In genomic region chr2:53811601-53812000, GRCh38 we compare ENCODE assay signal across 24 cellular contexts. TPM values are rescaled to one million over a fixed set of nuclear protein-coding genes. Genes with fewer than 3 reads are reported as not detected.
DNase-seq lines count a peak whose midpoint lies in the region; ATAC-seq and TF ChIP-seq lines count a peak whose summit lies in the region.
"Had no signal": no experiment of that assay in that cellular context is flagged by ENCODE, and none has a peak within 500 bp of the region (broad histone marks: within the 10 kb centered on the region; RNA-seq: fewer than 3 reads in every experiment).

No MANE protein-coding gene starts in this region.

- TF ChIP-seq POLR2A in heart left ventricle (IDR thresholded peaks at IDR 0.05): no peak

- no peaks in the 10 kb centered on the region for H3K27me3 Mint-ChIP-seq in activated naive CD4-positive, alpha-beta T cell treated with anti-CD3 and anti-CD28 coated beads for 36 hours (ENCODE audit: low read depth)
- H3K27me3 Mint-ChIP-seq: CD4-positive, alpha-beta T cell; CD8-positive, alpha-beta memory T cell had no signal

- TF ChIP-seq CTCF in heart left ventricle (IDR thresholded peaks at IDR 0.05): no peak
- no peak for TF ChIP-seq CTCF in right atrium auricular region (IDR thresholded peaks at IDR 0.05)

- H3K27ac ChIP-seq in heart left ventricle (peak overlapping the region in 7 of 12 donors; percentile 1 to 51 (median 36)), right atrium auricular region (peak overlapping the region in 1 of 2 donors; percentile 57), epithelial cell of prostate (peak overlapping the region; percentile 57)
- H3K27ac ChIP-seq: A549; BLaER1 treated with 17β-estradiol and CSF1 and Interleukin-3, amounts not matched to agents 10 nM and 100 nM; GM23248 had no signal

- ATAC-seq in heart left ventricle: peak in 1 of 4 donors; percentile 43
- no peak for ATAC-seq in HG03159 (IDR thresholded peaks at IDR 0.05; ENCODE audit: unreplicated experiment)
- ATAC-seq: A549, GM12878, HCT116 had no signal

- no peaks in the 10 kb centered on the region for H3K27me3 ChIP-seq in heart left ventricle
- H3K27me3 ChIP-seq in right atrium auricular region: no peaks in the 10 kb centered on the region
- H3K27me3 ChIP-seq: BE2C; BLaER1 treated with 17β-estradiol and CSF1 and Interleukin-3, amounts not matched to agents 10 nM and 100 nM had no signal

- H3K4me3 Mint-ChIP-seq in activated naive CD4-positive, alpha-beta T cell treated with anti-CD3 and anti-CD28 coated beads for 36 hours: no peak overlapping the region
- H3K4me3 Mint-ChIP-seq: CD14-positive monocyte; CD4-positive, alpha-beta T cell; CD8-positive, alpha-beta memory T cell; H9 had no signal

- CTCF ChIA-PET in activated naive CD4-positive, alpha-beta T cell treated with anti-CD3 and anti-CD28 coated beads for 36 hours (lab: Charles Lee): no interaction called here

- H3K9me3 ChIP-seq in heart left ventricle: no peaks in the 10 kb centered on the region
- no peaks in the 10 kb centered on the region for H3K9me3 ChIP-seq in right atrium auricular region
- H3K9me3 ChIP-seq: A549; BE2C; BLaER1 treated with 17β-estradiol and CSF1 and Interleukin-3, amounts not matched to agents 10 nM and 100 nM had no signal

- DNase-seq in activated naive CD4-positive, alpha-beta T cell treated with anti-CD3 and anti-CD28 coated beads for 36 hours: no peak
- DNase-seq in activated naive CD4-positive, alpha-beta T cell treated with Interleukin-2 at 50 U/mL for 16 hours: no peak
- DNase-seq in heart left ventricle (no peak), right atrium auricular region (ENCODE audit: low spot score) (no peak), epithelial cell of prostate (ENCODE audit: low read depth, low spot score) (no peak), NCI-H69 (lab: John Stamatoyannopoulos, UW) (no peak)
- DNase-seq: 8988T; ACHN; AML-193; BE2C; CD4-positive, alpha-beta T cell; CD8-positive, alpha-beta memory T cell; DMS 273 treated with DMSO at 0.1 percent for 48 hours; DMS79; EL; GDM1; GM23248; H9 had no signal

- H3K4me3 ChIP-seq in heart left ventricle: no peak overlapping the region
- no peak overlapping the region for H3K4me3 ChIP-seq in right atrium auricular region
- H3K4me3 ChIP-seq: A549; BLaER1 treated with 17β-estradiol and CSF1 and Interleukin-3, amounts not matched to agents 10 nM and 100 nM; GM12878; GM23248 had no signal

- intact Hi-C loops in activated naive CD4-positive, alpha-beta T cell treated with anti-CD3 and anti-CD28 coated beads for 36 hours (cut with micrococcal nuclease): no loop called here
- intact Hi-C loops in heart left ventricle (cut with DNase I): no loop called here

- H3K36me3 ChIP-seq in heart left ventricle: peaks cover 0 to 100% (median 99%) of the 10 kb centered on the region in 9 donors
- peaks cover 68% of the 10 kb centered on the region for H3K36me3 ChIP-seq in right atrium auricular region
- H3K36me3 ChIP-seq: BE2C had no signal

- peak overlapping the region; percentile 46 for H3K27ac Mint-ChIP-seq in activated naive CD4-positive, alpha-beta T cell treated with anti-CD3 and anti-CD28 coated beads for 36 hours
- H3K27ac Mint-ChIP-seq: CD4-positive, alpha-beta T cell; H9 had no signal

- H3K4me1 ChIP-seq in heart left ventricle (peaks cover 0 to 13% (median 0%) of the 10 kb centered on the region in 12 donors), right atrium auricular region (peaks cover 0 to 15% of the 10 kb centered on the region in 2 donors)
- H3K4me1 ChIP-seq: A549; BE2C; BLaER1 treated with 17β-estradiol and CSF1 and Interleukin-3, amounts not matched to agents 10 nM and 100 nM had no signal

- H3K9me3 Mint-ChIP-seq in activated naive CD4-positive, alpha-beta T cell treated with anti-CD3 and anti-CD28 coated beads for 36 hours: no peaks in the 10 kb centered on the region
- H3K9me3 Mint-ChIP-seq: CD14-positive monocyte; CD4-positive, alpha-beta T cell; CD8-positive, alpha-beta memory T cell; H9 had no signal

- 84 to 87% (median 84%) methylated on average over 3 of the region's 3 CpGs for WGBS in heart left ventricle, 4 donors

- peaks cover 21% of the 10 kb centered on the region for H3K36me3 Mint-ChIP-seq in activated naive CD4-positive, alpha-beta T cell treated with anti-CD3 and anti-CD28 coated beads for 36 hours (ENCODE audit: low read depth)

- H3K4me1 Mint-ChIP-seq in activated naive CD4-positive, alpha-beta T cell treated with anti-CD3 and anti-CD28 coated beads for 36 hours (ENCODE audit: low read depth): no peaks in the 10 kb centered on the region
- H3K4me1 Mint-ChIP-seq: CD14-positive monocyte, H9 had no signal

RNA-seq across cellular contexts. Expression of gene ERLEC1, which starts 24.8 kb away (rescaled TPM):
- total RNA-seq in activated naive CD4-positive, alpha-beta T cell treated with anti-CD3 and anti-CD28 coated beads for 36 hours: 10 to 100 TPM; 16.7 to 18.5 TPM
- total RNA-seq in heart left ventricle (10 to 100 TPM; 32.3 to 49.8 (median 42.7) TPM), right atrium auricular region (10 to 100 TPM; 41.2 to 55.7 TPM)
- polyA plus RNA-seq in heart left ventricle: 10 to 100 TPM; 14.6 to 63.6 TPM

RNA-seq across cellular contexts. Expression of gene ASB3, which starts 24.8 kb away (rescaled TPM):
- 10 to 100 TPM; 17.2 to 19.1 TPM for total RNA-seq in activated naive CD4-positive, alpha-beta T cell treated with anti-CD3 and anti-CD28 coated beads for 36 hours
- total RNA-seq in heart left ventricle (10 to 100 TPM in 5 of 9 donors, 1 to 10 TPM in 4; 7.0 to 18.0 (median 11.6) TPM), right atrium auricular region (10 to 100 TPM in 1 of 2 donors, 1 to 10 TPM in 1; 9.2 to 11.4 TPM)
- 1 to 10 TPM; 4.2 to 6.7 TPM for polyA plus RNA-seq in heart left ventricle

RNA-seq across cellular contexts. Expression of gene CHAC2, which starts 44.0 kb away (rescaled TPM):
- 10 to 100 TPM; 11.5 to 12.4 TPM for total RNA-seq in activated naive CD4-positive, alpha-beta T cell treated with anti-CD3 and anti-CD28 coated beads for 36 hours
- total RNA-seq in heart left ventricle: 1 to 10 TPM; 1.4 to 6.0 (median 2.9) TPM
- polyA plus RNA-seq in heart left ventricle: 10 to 100 TPM in 1 of 2 donors, 1 to 10 TPM in 1; 4.2 to 10.1 TPM
- 1 to 10 TPM; 3.3 to 4.3 TPM for total RNA-seq in right atrium auricular region

RNA-seq across cellular contexts. Expression of gene GPR75, which starts 48.2 kb away (rescaled TPM):
- total RNA-seq in activated naive CD4-positive, alpha-beta T cell treated with anti-CD3 and anti-CD28 coated beads for 36 hours: under 1 TPM; 0.10 to 0.35 TPM
- 1 to 10 TPM in 7 of 9 donors, under 1 TPM in 2; 0.67 to 2.2 (median 1.2) TPM for total RNA-seq in heart left ventricle
- polyA plus RNA-seq in heart left ventricle: under 1 TPM; 0.84 to 0.98 TPM
- 1 to 10 TPM; 1.3 to 2.5 TPM for total RNA-seq in right atrium auricular region
- polyA plus RNA-seq: CD14-positive monocyte; CD8-positive, alpha-beta memory T cell had no signal
